In genomic region chr9:129334744-129335080, GRCh38 we compare ENCODE assay signal across 7 cellular contexts.
A peak's percentile ranks its signal among the peaks of the same experiment; 100 is the strongest.
DNase-seq lines count a peak whose midpoint lies in the region; ATAC-seq, FAIRE-seq and TF ChIP-seq lines count a peak whose summit lies in the region.

No MANE protein-coding gene starts in this region.

- H2AK5ac ChIP-seq in IMR-90 (ENCODE audit: low read depth, low read length): peak overlapping the region; percentile 97

- DNase-seq in IMR-90: no peak
- DNase-seq in brain microvascular endothelial cell: no peak
- DNase-seq in lower lobe of right lung: no peak
- DNase-seq in thoracic aorta (ENCODE audit: low spot score): no peak
- no peak for DNase-seq in frontal cortex (ENCODE audit: low spot score in 2 of 2)
- no peak for DNase-seq in CD4-positive, alpha-beta memory T cell

- no TSS peak for BruUV-seq in IMR-90 (replicated peaks; lab: Mats Ljungman, UMichigan)

- no peak overlapping the region for H3K27ac Mint-ChIP-seq in CD4-positive, alpha-beta memory T cell

- POLR2A ChIA-PET in IMR-90 (lab: Charles Lee; ENCODE audit: unreplicated experiment): interaction anchor here (0.6 to 1.0 kb wide), 2 partner anchors 125 to 156 kb away, joined by 3 to 5 read pairs; partner anchors contain the start of gene IER5L
- POLR2A ChIA-PET in CD4-positive, alpha-beta memory T cell (lab: Charles Lee; ENCODE audit: partially characterized antibody): interaction anchor here (1.3 kb wide), 1 partner anchor 124 kb away, joined by 4 read pairs; no protein-coding TSS in a partner anchor

- TF ChIP-seq CTCF in IMR-90 (conservative IDR thresholded peaks at IDR 0.05; ENCODE audit: low read depth, low read length): no peak
- TF ChIP-seq CTCF in brain microvascular endothelial cell (IDR thresholded peaks at IDR 0.05; ENCODE audit: low read depth, low read length, missing control alignments): no peak
- no peak for TF ChIP-seq CTCF in lower lobe of right lung (IDR thresholded peaks at IDR 0.05)
- no peak for TF ChIP-seq CTCF in thoracic aorta (IDR thresholded peaks at IDR 0.05)

- H3K27me3 ChIP-seq in IMR-90 (ENCODE audit: control insufficient read depth, insufficient read depth, low read length) (no peaks in the 10 kb centered on the region), brain microvascular endothelial cell (replicated peaks) (no peaks in the 10 kb centered on the region), lower lobe of right lung (ENCODE audit: low read depth) (no peaks in the 10 kb centered on the region), thoracic aorta (replicated peaks; ENCODE audit: insufficient read depth) (no peaks in the 10 kb centered on the region)
- H3K27me3 ChIP-seq in CD4-positive, alpha-beta memory T cell (ENCODE audit: insufficient read depth, low read length): no peaks in the 10 kb centered on the region

- peak overlapping the region in 1 of 8 donors; percentile 27 for H3K4me3 Mint-ChIP-seq in CD4-positive, alpha-beta memory T cell

- H3K27ac ChIP-seq in IMR-90 (ENCODE audit: insufficient read depth, low read length) (peak overlapping the region; percentile 91), brain microvascular endothelial cell (peak overlapping the region; percentile 45), lower lobe of right lung (peak overlapping the region; percentile 90), thoracic aorta (peak overlapping the region; percentile 95)
- no peak overlapping the region for H3K27ac ChIP-seq in CD4-positive, alpha-beta memory T cell (ENCODE audit: low read depth, low read length)

- H3K9me3 ChIP-seq in IMR-90 (ENCODE audit: control insufficient read depth, insufficient read depth, low read length) (peaks cover 6% of the 10 kb centered on the region), lower lobe of right lung (peaks cover 10% of the 10 kb centered on the region), thoracic aorta (peaks cover 6% of the 10 kb centered on the region)
- no peaks in the 10 kb centered on the region for H3K9me3 ChIP-seq in CD4-positive, alpha-beta memory T cell (ENCODE audit: control insufficient read depth in 1 of 2, low read length in 2 of 2)

- H4K91ac ChIP-seq in IMR-90 (ENCODE audit: insufficient read depth, low read depth, low read length): peak overlapping the region; percentile 100

- peak overlapping the region; percentile 98 for H3K4ac ChIP-seq in IMR-90 (ENCODE audit: low read depth, low read length)

- peak overlapping the region; percentile 99 for H2BK20ac ChIP-seq in IMR-90 (ENCODE audit: low read depth, low read length)

- H3K4me3 ChIP-seq in IMR-90 (ENCODE audit: insufficient read depth, low read depth, low read length): no peak overlapping the region
- H3K4me3 ChIP-seq in brain microvascular endothelial cell (ENCODE audit: low read depth, low read length): no peak overlapping the region
- H3K4me3 ChIP-seq in lower lobe of right lung: peak overlapping the region; percentile 30
- H3K4me3 ChIP-seq in thoracic aorta: peak overlapping the region; percentile 56
- no peak overlapping the region for H3K4me3 ChIP-seq in CD4-positive, alpha-beta memory T cell (ENCODE audit: low read length in 2 of 2)

- peaks cover 0 to 7% of the 10 kb centered on the region in 2 donors for H3K36me3 Mint-ChIP-seq in CD4-positive, alpha-beta memory T cell

- H2BK120ac ChIP-seq in IMR-90 (ENCODE audit: low read depth, low read length): peak overlapping the region; percentile 99

- no peak for FAIRE-seq in frontal cortex (lab: Jason Lieb, UNC)

- no peak for ATAC-seq in IMR-90 (ENCODE audit: low read depth)
- no peak for ATAC-seq in lower lobe of right lung
- ATAC-seq in thoracic aorta (ENCODE audit: insufficient number of reproducible peaks, low FRiP score, low read depth): no peak
- ATAC-seq in GM21390 (IDR thresholded peaks at IDR 0.05; ENCODE audit: unreplicated experiment): no peak

- intact Hi-C loops in IMR-90 (cut with micrococcal nuclease): loop anchor here (1.0 to 5.0 kb wide), 6 partner anchors 149 to 278 kb away; no protein-coding TSS in a partner anchor
- intact Hi-C loops in lower lobe of right lung (cut with DNase I): no loop called here
- intact Hi-C loops in CD4-positive, alpha-beta memory T cell (cut with micrococcal nuclease): loop anchor here (5.0 kb wide), 1 partner anchor 157 kb away; the partner anchor contains the start of gene IER5L

- peak overlapping the region; percentile 99; the same call in 2 of the 3 replicates for H2BK15ac ChIP-seq in IMR-90 (ENCODE audit: low read depth, low read length)

- H3K18ac ChIP-seq in IMR-90 (ENCODE audit: low read depth, low read length): peak overlapping the region; percentile 74

- peaks cover 0 to 14% (median 6%) of the 10 kb centered on the region in 8 donors for H3K9me3 Mint-ChIP-seq in CD4-positive, alpha-beta memory T cell

- H3K79me1 ChIP-seq in IMR-90 (ENCODE audit: low read depth in 1 of 2, low read length in 2 of 2): peaks cover 0 to 13% of the 10 kb centered on the region in 2 experiments; a peak in 2 of 4 replicates

- peak overlapping the region; percentile 91; the same call in 1 of the 2 replicates for H3K56ac ChIP-seq in IMR-90 (ENCODE audit: extremely low read depth, insufficient read depth, low read length)

- peaks cover 24% of the 10 kb centered on the region for H3K9me1 ChIP-seq in IMR-90 (ENCODE audit: insufficient read depth, low read length)

- no peaks in the 10 kb centered on the region for H4K20me1 ChIP-seq in IMR-90 (ENCODE audit: insufficient read depth, low read length)

- peak overlapping the region; percentile 92 for H3K23ac ChIP-seq in IMR-90 (ENCODE audit: low read depth, low read length)

- WGBS in IMR-90 (ENCODE audit: extremely low coverage in 2 of 2, insufficient read length in 1 of 2), 2 experiments: 0% methylated on average over 1 of the region's 2 CpGs; no CpG with 5 or more reads in 1 of the 2 experiments

- peak overlapping the region; percentile 54 for H3K4me2 ChIP-seq in IMR-90 (ENCODE audit: low read depth, low read length)

- H2BK5ac ChIP-seq in IMR-90 (ENCODE audit: low read depth, low read length, poor library complexity, severe bottlenecking): peak overlapping the region; percentile 86

- H3K4me1 Mint-ChIP-seq in CD4-positive, alpha-beta memory T cell: peaks cover 0 to 13% (median 6%) of the 10 kb centered on the region in 4 donors

- H2AFZ ChIP-seq in IMR-90 (replicated peaks; ENCODE audit: low read length, poor library complexity): peak overlapping the region; percentile 89

- CTCF ChIA-PET in IMR-90 (lab: Yijun Ruan, JAX): interaction anchor here (0.6 to 1.2 kb wide), 4 partner anchors 11 to 203 kb away, joined by 3 to 6 read pairs (median 4); no protein-coding TSS in a partner anchor
- CTCF ChIA-PET in CD4-positive, alpha-beta memory T cell (lab: Charles Lee; ENCODE audit: partially characterized antibody): interaction anchor here (0.6 to 1.5 kb wide), 3 partner anchors 14 to 1858 kb away, joined by 3 read pairs; no protein-coding TSS in a partner anchor

- no peak for TF ChIP-seq POLR2A in IMR-90 (IDR thresholded peaks at IDR 0.05; ENCODE audit: low read depth, low read length)

- peak overlapping the region; percentile 98 for H3K14ac ChIP-seq in IMR-90 (replicated peaks; ENCODE audit: low read depth, low read length)

- H2AK9ac ChIP-seq in IMR-90 (replicated peaks; ENCODE audit: low read depth, low read length, poor library complexity): peak overlapping the region; percentile 96

- H3K27me3 Mint-ChIP-seq in CD4-positive, alpha-beta memory T cell: peaks cover 0 to 7% of the 10 kb centered on the region in 2 donors

- peak overlapping the region; percentile 56 for H3K9ac ChIP-seq in IMR-90 (ENCODE audit: low read depth, low read length)

- in situ Hi-C loops in IMR-90 (cut with MboI; ENCODE audit: low sequenced_read_pairs) (loop anchor here (10.0 kb wide), 1 partner anchor 270 kb away; no protein-coding TSS in a partner anchor), brain microvascular endothelial cell (cut with HindIII; ENCODE audit: low pct_ligation_motif_present, low sequenced_read_pairs) (loop anchor here (25.0 kb wide), 2 partner anchors 172 to 278 kb away; partner anchors contain the start of gene C9orf50)

- TF ChIP-seq RAD21 in IMR-90 (IDR thresholded peaks at IDR 0.05; ENCODE audit: low read length): no peak

- dilution Hi-C loops in IMR-90 (cut with HindIII; ENCODE audit: low sequenced_read_pairs, unreplicated experiment): no loop called here

- peaks cover 42% of the 10 kb centered on the region for H3K4me1 ChIP-seq in IMR-90 (ENCODE audit: control insufficient read depth, insufficient read depth, low read length)
- H3K4me1 ChIP-seq in lower lobe of right lung: peaks cover 62% of the 10 kb centered on the region
- H3K4me1 ChIP-seq in thoracic aorta (ENCODE audit: control insufficient read depth in 1 of 2, low read depth in 2 of 2): peaks cover 41 to 63% of the 10 kb centered on the region in 2 donors
- peaks cover 7% of the 10 kb centered on the region for H3K4me1 ChIP-seq in CD4-positive, alpha-beta memory T cell (ENCODE audit: insufficient read depth, low read length)

- H3K36me3 ChIP-seq in IMR-90 (ENCODE audit: control insufficient read depth, insufficient read depth, low read length) (no peaks in the 10 kb centered on the region), brain microvascular endothelial cell (replicated peaks) (no peaks in the 10 kb centered on the region), lower lobe of right lung (no peaks in the 10 kb centered on the region), thoracic aorta (no peaks in the 10 kb centered on the region)
- no peaks in the 10 kb centered on the region for H3K36me3 ChIP-seq in CD4-positive, alpha-beta memory T cell (ENCODE audit: insufficient read depth, low read length)

- peak overlapping the region; percentile 94 for H4K5ac ChIP-seq in IMR-90 (ENCODE audit: low read depth, low read length)

- H4K8ac ChIP-seq in IMR-90 (ENCODE audit: low read depth in 2 of 2, low read length in 2 of 2): peak overlapping the region; percentile 99 to 100

TF ChIP-seq in IMR-90, 13 proteins besides CTCF, POLR2A, EP300 and RAD21 (continues in another document):
- TF ChIP-seq ELK1 (IDR thresholded peaks at IDR 0.05; ENCODE audit: borderline replicate concordance, low read depth, low read length): no peak
- no peak for TF ChIP-seq CHD1 (IDR thresholded peaks at IDR 0.05; ENCODE audit: low read depth, low read length)
- TF ChIP-seq SMC3 (IDR thresholded peaks at IDR 0.05; ENCODE audit: low read depth, low read length): no peak

Comparison
In these comparisons a context has a peak if more than half of its experiments do, and no peak if none do; other contexts are left out.
1. H3K4me3 ChIP-seq: peak in lower lobe of right lung (single experiment) and thoracic aorta (single experiment); none in IMR-90 (single experiment), brain microvascular endothelial cell (single experiment) and CD4-positive, alpha-beta memory T cell (0 of 2).